In the genomic region with DNA sequence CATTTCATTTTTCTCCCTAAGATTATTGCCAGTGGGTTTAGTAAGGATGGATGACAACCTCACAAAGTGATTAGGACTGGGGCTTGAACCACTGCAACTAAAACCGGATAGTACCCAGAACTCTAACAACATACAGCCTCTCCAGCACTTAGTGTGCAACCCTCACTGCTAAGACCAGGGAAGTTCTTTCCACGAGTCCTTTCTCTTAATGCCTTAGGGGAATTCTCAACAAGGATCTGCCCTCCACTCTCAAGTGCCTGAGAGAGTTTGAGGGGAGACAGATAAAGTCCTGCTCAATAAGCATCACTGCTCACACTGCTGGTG, we compare ENCODE assay signal across 1 cellular context.
TF ChIP-seq lines count a peak whose summit lies in the region.

No MANE protein-coding gene starts in this region.

TF ChIP-seq in SK-N-SH, 30 proteins besides CTCF, POLR2A, EP300 and RAD21 (continued from another document):
- TF ChIP-seq, protein P1, sequence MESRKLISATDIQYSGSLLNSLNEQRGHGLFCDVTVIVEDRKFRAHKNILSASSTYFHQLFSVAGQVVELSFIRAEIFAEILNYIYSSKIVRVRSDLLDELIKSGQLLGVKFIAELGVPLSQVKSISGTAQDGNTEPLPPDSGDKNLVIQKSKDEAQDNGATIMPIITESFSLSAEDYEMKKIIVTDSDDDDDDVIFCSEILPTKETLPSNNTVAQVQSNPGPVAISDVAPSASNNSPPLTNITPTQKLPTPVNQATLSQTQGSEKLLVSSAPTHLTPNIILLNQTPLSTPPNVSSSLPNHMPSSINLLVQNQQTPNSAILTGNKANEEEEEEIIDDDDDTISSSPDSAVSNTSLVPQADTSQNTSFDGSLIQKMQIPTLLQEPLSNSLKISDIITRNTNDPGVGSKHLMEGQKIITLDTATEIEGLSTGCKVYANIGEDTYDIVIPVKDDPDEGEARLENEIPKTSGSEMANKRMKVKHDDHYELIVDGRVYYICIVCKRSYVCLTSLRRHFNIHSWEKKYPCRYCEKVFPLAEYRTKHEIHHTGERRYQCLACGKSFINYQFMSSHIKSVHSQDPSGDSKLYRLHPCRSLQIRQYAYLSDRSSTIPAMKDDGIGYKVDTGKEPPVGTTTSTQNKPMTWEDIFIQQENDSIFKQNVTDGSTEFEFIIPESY (IDR thresholded peaks at IDR 0.05; ENCODE audit: borderline replicate concordance, low read depth), result no peak
- TF ChIP-seq TAF1 (IDR thresholded peaks at IDR 0.05; ENCODE audit: borderline replicate concordance, low read depth, low read length) (no peak), SIN3A (IDR thresholded peaks at IDR 0.05; ENCODE audit: borderline replicate concordance, low read depth, low read length) (no peak)
- TF ChIP-seq, protein P2, sequence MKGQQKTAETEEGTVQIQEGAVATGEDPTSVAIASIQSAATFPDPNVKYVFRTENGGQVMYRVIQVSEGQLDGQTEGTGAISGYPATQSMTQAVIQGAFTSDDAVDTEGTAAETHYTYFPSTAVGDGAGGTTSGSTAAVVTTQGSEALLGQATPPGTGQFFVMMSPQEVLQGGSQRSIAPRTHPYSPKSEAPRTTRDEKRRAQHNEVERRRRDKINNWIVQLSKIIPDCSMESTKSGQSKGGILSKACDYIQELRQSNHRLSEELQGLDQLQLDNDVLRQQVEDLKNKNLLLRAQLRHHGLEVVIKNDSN (IDR thresholded peaks at IDR 0.05; ENCODE audit: borderline replicate concordance, low read depth), result no peak
